Comparison of ENCODE assay signal across 19 cellular contexts in genomic region chr1:183967914-183968313, GRCh38.
"Had no signal": no experiment of that assay in that cellular context is flagged by ENCODE, and none has a peak within 500 bp of the region (broad histone marks: within the 10 kb centered on the region; RNA-seq: fewer than 3 reads in every experiment).

No MANE protein-coding gene starts in this region.

- H3K9me3 ChIP-seq: adrenal gland, body of pancreas, gastrocnemius medialis, heart left ventricle, neutrophil, suprapubic skin had no signal

- DNase-seq: activated CD4-positive, alpha-beta T cell treated with anti-CD3 and anti-CD28 coated beads, Interleukin-2, amount 50 U/mL, for 48 hours; activated CD4-positive, CD25-positive, alpha-beta regulatory T cell treated with anti-CD3 and anti-CD28 coated beads, Interleukin-2, amount 50 U/mL, for 72 hours; activated CD8-positive, alpha-beta memory T cell treated with anti-CD3 and anti-CD28 coated beads, Interleukin-2, amount 50 U/mL, for 48 hours; activated naive CD4-positive, alpha-beta T cell treated with anti-CD3 and anti-CD28 coated beads, Interleukin-2, amount 10 ng/mL, durations not matched to agents 7 days and 5 days; adrenal gland; body of pancreas; dermis blood vessel endothelial cell; erythroblast; gastrocnemius medialis; heart left ventricle; stimulated activated CD4-positive, alpha-beta T cell treated with anti-CD3 and anti-CD28 coated beads, Interleukin-12 subunit alpha, Interleukin-12 subunit beta, amount 100 ng/mL, for 4 hours; stimulated activated naive CD4-positive, alpha-beta T cell; T-helper 9 cell had no signal

- H3K36me3 Mint-ChIP-seq: activated naive CD4-positive, alpha-beta T cell treated with anti-CD3 and anti-CD28 coated beads, Interleukin-2, amount 10 ng/mL, durations not matched to agents 7 days and 5 days; type B pancreatic cell had no signal

- H3K4me3 ChIP-seq: adrenal gland, body of pancreas, gastrocnemius medialis, heart left ventricle, suprapubic skin had no signal

- ATAC-seq: body of pancreas, gastrocnemius medialis, heart left ventricle, left lobe of liver, Right ventricle myocardium inferior had no signal

- H3K79me2 ChIP-seq: parathyroid adenoma had no signal

- H3K4me3 Mint-ChIP-seq: activated naive CD4-positive, alpha-beta T cell treated with anti-CD3 and anti-CD28 coated beads, Interleukin-2, amount 10 ng/mL, durations not matched to agents 7 days and 5 days; type B pancreatic cell had no signal

- H3K27ac Mint-ChIP-seq: activated naive CD4-positive, alpha-beta T cell treated with anti-CD3 and anti-CD28 coated beads, Interleukin-2, amount 10 ng/mL, durations not matched to agents 7 days and 5 days; type B pancreatic cell had no signal

- H3K9me3 Mint-ChIP-seq: activated naive CD4-positive, alpha-beta T cell treated with anti-CD3 and anti-CD28 coated beads, Interleukin-2, amount 10 ng/mL, durations not matched to agents 7 days and 5 days; type B pancreatic cell had no signal

- H3K36me3 ChIP-seq: adrenal gland, neutrophil, suprapubic skin had no signal

- H3K27me3 ChIP-seq: adrenal gland, body of pancreas, gastrocnemius medialis, heart left ventricle, neutrophil, suprapubic skin had no signal

- H2AFZ ChIP-seq: parathyroid adenoma had no signal

- H3K27ac ChIP-seq: adrenal gland, body of pancreas, gastrocnemius medialis, heart left ventricle, neutrophil, parathyroid adenoma, suprapubic skin had no signal

- H3K4me1 ChIP-seq: body of pancreas, gastrocnemius medialis, heart left ventricle, parathyroid adenoma, suprapubic skin had no signal

- H3K27me3 Mint-ChIP-seq: type B pancreatic cell had no signal

- H3K4me1 Mint-ChIP-seq: activated naive CD4-positive, alpha-beta T cell treated with anti-CD3 and anti-CD28 coated beads, Interleukin-2, amount 10 ng/mL, durations not matched to agents 7 days and 5 days had no signal
